ENCODE assay signal across 1 cellular context in genomic region chr14:35533357-35534129, GRCh38.
A peak's percentile ranks its signal among the peaks of the same experiment; 100 is the strongest.
TF ChIP-seq lines count a peak whose summit lies in the region.

No MANE protein-coding gene starts in this region.

TF ChIP-seq in HepG2, 621 proteins besides CTCF, POLR2A, EP300 and RAD21 (continued from another document and continues in another):
- TF ChIP-seq NFAT5 (CRISPR knock-in tag; IDR thresholded peaks at IDR 0.05) (peak; percentile 92), NFYC (CRISPR knock-in tag; IDR thresholded peaks at IDR 0.05) (peak; percentile 65), ZNF674 (CRISPR knock-in tag; IDR thresholded peaks at IDR 0.05; ENCODE audit: low read depth) (no peak), SATB2 (CRISPR knock-in tag; IDR thresholded peaks at IDR 0.05) (no peak; the same call in 1 of the 2 replicates), NFIB (CRISPR knock-in tag; IDR thresholded peaks at IDR 0.05; ENCODE audit: borderline replicate concordance) (no peak; the same call in 1 of the 2 replicates), MAX (IDR thresholded peaks at IDR 0.05) (peak; percentile 70; the same call in 1 of the 2 replicates), KLF12 (CRISPR knock-in tag; IDR thresholded peaks at IDR 0.05; ENCODE audit: borderline replicate concordance) (peak; percentile 88), AGO1 (IDR thresholded peaks at IDR 0.05; ENCODE audit: low read depth, low read length, poor library complexity, severe bottlenecking) (peak; percentile 63), ZNF782 (CRISPR knock-in tag; IDR thresholded peaks at IDR 0.05; ENCODE audit: borderline replicate concordance) (peak; percentile 96), ZNF580 (CRISPR knock-in tag; IDR thresholded peaks at IDR 0.05; ENCODE audit: borderline replicate concordance, low read depth) (peak; percentile 17; the same call in 1 of the 2 replicates), TAF1 (CRISPR knock-in tag; IDR thresholded peaks at IDR 0.05) (peak; percentile 13; the same call in 1 of the 2 replicates), KLF6 (CRISPR knock-in tag; IDR thresholded peaks at IDR 0.05) (no peak), RBM22 (optimal IDR thresholded peaks at IDR 0.05; ENCODE audit: low read length) (no peak), ZMYM3 (CRISPR knock-in tag; IDR thresholded peaks at IDR 0.05) (peak; percentile 72), PHF21A (CRISPR knock-in tag; IDR thresholded peaks at IDR 0.05) (peak; percentile 83), ZNF282 (IDR thresholded peaks at IDR 0.05; ENCODE audit: partially characterized antibody) (no peak), NFKB2 (CRISPR knock-in tag; IDR thresholded peaks at IDR 0.05; ENCODE audit: borderline replicate concordance) (peak; percentile 89; the same call in 1 of the 2 replicates), BRCA1 (CRISPR knock-in tag; IDR thresholded peaks at IDR 0.05) (no peak), ZIK1 (CRISPR knock-in tag; IDR thresholded peaks at IDR 0.05; ENCODE audit: borderline replicate concordance, low read depth) (peak; percentile 86; the same call in 1 of the 2 replicates), ZNF740 (CRISPR knock-in tag; IDR thresholded peaks at IDR 0.05) (no peak), ZNF264 (CRISPR knock-in tag; IDR thresholded peaks at IDR 0.05) (peak; percentile 71; the same call in 1 of the 2 replicates), FOXK1 (CRISPR knock-in tag; IDR thresholded peaks at IDR 0.05; ENCODE audit: borderline replicate concordance, low read depth) (no peak), SOX13 (IDR thresholded peaks at IDR 0.05) (peak; percentile 65; the same call in 1 of the 2 replicates), SOX13 (CRISPR knock-in tag; conservative IDR thresholded peaks at IDR 0.05 in 1 of 2, IDR thresholded peaks at IDR 0.05 in 1 of 2) (no peak; a peak in 1 of 4 replicates), BRF2 (CRISPR knock-in tag; IDR thresholded peaks at IDR 0.05) (no peak), ATF3 (CRISPR knock-in tag; IDR thresholded peaks at IDR 0.05) (peak; percentile 16), KDM3A (CRISPR knock-in tag; IDR thresholded peaks at IDR 0.05; ENCODE audit: low read depth) (peak; percentile 40), MIXL1 (CRISPR knock-in tag; IDR thresholded peaks at IDR 0.05) (no peak), ZBTB21 (CRISPR knock-in tag; IDR thresholded peaks at IDR 0.05) (no peak), TFAP4 (IDR thresholded peaks at IDR 0.05; ENCODE audit: borderline replicate concordance, low read depth) (peak; percentile 82; the same call in 1 of the 2 replicates), KAT8 (CRISPR knock-in tag; IDR thresholded peaks at IDR 0.05) (peak; percentile 17; the same call in 1 of the 2 replicates), BATF2 (CRISPR knock-in tag; IDR thresholded peaks at IDR 0.05) (no peak; the same call in 1 of the 2 replicates), ARNT (IDR thresholded peaks at IDR 0.05) (no peak), RBFOX2 (IDR thresholded peaks at IDR 0.05; ENCODE audit: low read depth, low read length) (0 out of 2 replicates have a peak, but pooled peaks have one; percentile 27), AFF4 (CRISPR knock-in tag; IDR thresholded peaks at IDR 0.05) (no peak), BORCS8-MEF2B (CRISPR knock-in tag; IDR thresholded peaks at IDR 0.05) (peak; percentile 19), ZNF317 (CRISPR knock-in tag; IDR thresholded peaks at IDR 0.05) (peak; percentile 78; the same call in 1 of the 2 replicates), MXD3 (CRISPR knock-in tag; IDR thresholded peaks at IDR 0.05) (peak; percentile 95), THYN1 (CRISPR knock-in tag; IDR thresholded peaks at IDR 0.05; ENCODE audit: borderline replicate concordance, low read depth) (no peak; the same call in 1 of the 2 replicates), TRIM22 (IDR thresholded peaks at IDR 0.05) (no peak), GATAD2A (CRISPR knock-in tag; IDR thresholded peaks at IDR 0.05) (peak; percentile 69; the same call in 1 of the 2 replicates), ZBTB7A (CRISPR knock-in tag; IDR thresholded peaks at IDR 0.05) (no peak), FOXO4 (CRISPR knock-in tag; conservative IDR thresholded peaks at IDR 0.05) (no peak), ZSCAN29 (CRISPR knock-in tag; conservative IDR thresholded peaks at IDR 0.05) (peak; percentile 96), HNF1B (CRISPR knock-in tag; IDR thresholded peaks at IDR 0.05) (peak; percentile 53; the same call in 1 of the 2 replicates), ZNF33B (CRISPR knock-in tag; IDR thresholded peaks at IDR 0.05) (peak; percentile 85), MED8 (CRISPR knock-in tag; IDR thresholded peaks at IDR 0.05; ENCODE audit: insufficient replicate concordance) (peak; percentile 82), ZBTB38 (CRISPR knock-in tag; IDR thresholded peaks at IDR 0.05) (peak; percentile 84)
